ENCODE assay signal across 8 cellular contexts in the genomic region with DNA sequence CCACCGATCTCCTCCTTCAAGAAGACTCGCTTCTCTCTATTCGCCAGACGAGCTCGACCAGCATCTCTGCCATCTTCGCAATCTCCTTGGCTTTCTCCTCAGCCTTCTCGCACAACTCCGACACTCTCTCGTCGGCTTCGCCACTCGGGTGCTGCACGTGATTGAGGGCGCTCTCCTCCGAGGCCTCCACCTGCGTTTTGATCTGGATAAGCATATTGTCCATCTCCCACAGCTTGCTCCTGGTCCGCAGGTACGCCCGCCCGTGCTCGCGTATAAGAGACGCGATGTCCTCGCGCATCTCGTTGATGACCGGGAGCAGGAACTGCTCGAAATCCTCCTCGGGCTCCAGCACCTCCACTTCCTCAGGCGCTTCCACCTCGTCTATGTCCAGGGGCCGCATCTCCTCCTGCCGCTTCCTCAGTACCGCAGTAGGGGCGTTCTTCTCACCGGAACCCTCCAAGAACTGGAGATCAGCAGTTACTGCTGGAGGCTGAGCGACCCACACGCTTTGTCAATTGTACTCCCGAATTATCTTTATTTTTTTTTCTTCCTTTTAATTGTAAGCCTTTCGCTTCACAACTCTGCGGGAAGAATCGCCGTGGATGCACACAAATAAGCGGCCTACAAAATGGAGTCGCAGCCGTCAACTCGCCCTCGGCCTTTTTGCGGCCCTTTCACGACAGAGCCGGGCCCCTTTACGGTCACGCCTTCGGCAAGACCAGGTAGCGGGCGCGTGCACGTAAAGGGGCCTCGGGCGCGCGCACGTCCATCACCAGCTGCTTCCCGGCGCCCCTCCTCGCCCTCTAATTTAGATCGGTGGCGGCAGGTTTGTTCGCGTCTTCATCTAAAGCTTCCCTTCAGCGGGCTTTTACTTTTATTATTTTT. TPM values are rescaled to one million over a fixed set of nuclear protein-coding genes. Genes with fewer than 3 reads are reported as not detected.
DNase-seq lines count a peak whose midpoint lies in the region; ATAC-seq and TF ChIP-seq lines count a peak whose summit lies in the region.

A gene (minus strand): TSS at position 636 of the 885 bp plus-strand sequence. CDS start 236 bp downstream, at position 400.

- peak within 1 kb of the TSS; percentile 77 to 99 for H3K9ac ChIP-seq in liver (ENCODE audit: low read depth in 1 of 2, low read length in 2 of 2)

- no peaks in the 10 kb centered on the region for H3K27me3 Mint-ChIP-seq in activated CD4-positive, alpha-beta memory T cell treated with anti-CD3 and anti-CD28 coated beads for 36 hours

- peak; percentile 50 to 51 for TF ChIP-seq RAD21 in liver (IDR thresholded peaks at IDR 0.05)

- POLR2A ChIA-PET in activated CD4-positive, alpha-beta memory T cell treated with anti-CD3 and anti-CD28 coated beads for 36 hours (lab: Charles Lee), result interaction anchor here (0.9 to 8.1 kb wide), 6 partner anchors 13 to 69 kb away, joined by 3 to 75 read pairs (median 6); a partner anchor contains a TSS

- CTCF ChIA-PET in activated CD4-positive, alpha-beta memory T cell treated with anti-CD3 and anti-CD28 coated beads for 36 hours (lab: Charles Lee), result interaction anchor here (0.9 to 7.1 kb wide), 13 partner anchors 8 to 361 kb away, joined by 3 to 96 read pairs (median 4); a partner anchor contains a TSS

- peak within 1 kb of the TSS; percentile 95 for H3K27ac Mint-ChIP-seq in activated CD4-positive, alpha-beta memory T cell treated with anti-CD3 and anti-CD28 coated beads for 36 hours

- H3K36me3 ChIP-seq in liver (ENCODE audit: control insufficient read depth in 4 of 4, insufficient read depth in 3 of 4, low read depth in 1 of 4, low read length in 3 of 4), result no peaks in the 10 kb centered on the region

- peaks cover 49% of the 10 kb centered on the region for H3K4me1 Mint-ChIP-seq in activated CD4-positive, alpha-beta memory T cell treated with anti-CD3 and anti-CD28 coated beads for 36 hours (ENCODE audit: low read depth)

- peaks cover 11 to 40% (median 33%) of the 10 kb centered on the region in 4 donors for H3K4me1 ChIP-seq in liver (ENCODE audit: control insufficient read depth in 4 of 4, insufficient read depth in 4 of 4, low read length in 3 of 4)

- peak; percentile 69 for ATAC-seq in GM19372 (IDR thresholded peaks at IDR 0.05; ENCODE audit: low read depth, unreplicated experiment)
- peak; percentile 71 for ATAC-seq in HG03571 (IDR thresholded peaks at IDR 0.05; ENCODE audit: unreplicated experiment)

- H3K4me3 ChIP-seq in dorsolateral prefrontal cortex, result peak within 1 kb of the TSS; percentile 57 to 99 (median 89)
- peak within 1 kb of the TSS; percentile 73 to 98 (median 92) for H3K4me3 ChIP-seq in liver (ENCODE audit: low read depth in 1 of 3, low read length in 3 of 3)

- H3K27me3 ChIP-seq in dorsolateral prefrontal cortex (no peaks in the 10 kb centered on the region), liver (ENCODE audit: control insufficient read depth in 4 of 4, insufficient read depth in 4 of 4, low read length in 3 of 4) (no peaks in the 10 kb centered on the region)

- H3K4me3 Mint-ChIP-seq in activated CD4-positive, alpha-beta memory T cell treated with anti-CD3 and anti-CD28 coated beads for 36 hours, result peak within 1 kb of the TSS; percentile 99

- peak; percentile 72 to 93 (median 91) for DNase-seq in C1 segment of cervical spinal cord (lab: John Stamatoyannopoulos, UW)
- DNase-seq in NCI-H82 (lab: John Stamatoyannopoulos, UW), result peak; percentile 96
- peak; percentile 98 for DNase-seq in activated CD4-positive, alpha-beta memory T cell treated with anti-CD3 and anti-CD28 coated beads for 36 hours
- peak; percentile 92 to 96 (median 94) for DNase-seq in dorsolateral prefrontal cortex
- DNase-seq in stimulated activated CD4-positive, alpha-beta T cell treated with anti-CD3 and anti-CD28 coated beads, Interleukin-4, amount 100 ng/mL, for 1 hour, result peak; percentile 97

- H3K36me3 Mint-ChIP-seq in activated CD4-positive, alpha-beta memory T cell treated with anti-CD3 and anti-CD28 coated beads for 36 hours, result peaks cover 32% of the 10 kb centered on the region

- peak in 37 of 56 donors; percentile 3 to 58 (median 33) for TF ChIP-seq CTCF in dorsolateral prefrontal cortex (IDR thresholded peaks at IDR 0.05 in 54 of 56, conservative IDR thresholded peaks at IDR 0.05 in 2 of 56; ENCODE audit: low read depth in 1 of 56, partially characterized antibody in 56 of 56)
- no peak for TF ChIP-seq CTCF in liver (IDR thresholded peaks at IDR 0.05; ENCODE audit: low read depth, low read length, missing input control)

- under 1% methylated on average over 72 of the region's 72 CpGs for WGBS in liver

- no peaks in the 10 kb centered on the region for H3K9me3 Mint-ChIP-seq in activated CD4-positive, alpha-beta memory T cell treated with anti-CD3 and anti-CD28 coated beads for 36 hours

- H3K27ac ChIP-seq in dorsolateral prefrontal cortex (peak within 1 kb of the TSS; percentile 53 to 97 (median 89)), liver (ENCODE audit: low read depth in 1 of 2, low read length in 2 of 2) (peak within 1 kb of the TSS; percentile 86 to 87)

- intact Hi-C loops in activated CD4-positive, alpha-beta memory T cell treated with anti-CD3 and anti-CD28 coated beads for 36 hours (cut with micrococcal nuclease), result loop anchor here (1.0 kb wide), 3 partner anchors 20 to 69 kb away; a partner anchor contains a TSS
- intact Hi-C loops in dorsolateral prefrontal cortex (cut with DNase I), result loop anchor here (1.0 to 10.0 kb wide), 6 partner anchors 35 to 278 kb away; a partner anchor contains a TSS

- no peaks in the 10 kb centered on the region for H3K9me3 ChIP-seq in liver (ENCODE audit: control insufficient read depth in 4 of 4, low read length in 3 of 4)

TF ChIP-seq in liver, 16 proteins besides CTCF, POLR2A, EP300 and RAD21 (continues in another document):
- TF ChIP-seq GABPA (IDR thresholded peaks at IDR 0.05 in 1 of 2, conservative IDR thresholded peaks at IDR 0.05 in 1 of 2) (peak in 1 of 2 donors; percentile 74), JUND (IDR thresholded peaks at IDR 0.05) (no peak), EGR1 (IDR thresholded peaks at IDR 0.05; ENCODE audit: low read depth in 2 of 2) (peak in 1 of 2 donors; percentile 81), FOXA2 (IDR thresholded peaks at IDR 0.05) (no peak), NR2F2 (IDR thresholded peaks at IDR 0.05) (peak; percentile 27), FOXA1 (IDR thresholded peaks at IDR 0.05) (no peak), HNF4A (conservative IDR thresholded peaks at IDR 0.05) (peak; percentile 9 to 21), SP1 (IDR thresholded peaks at IDR 0.05) (no peak), RXRA (IDR thresholded peaks at IDR 0.05) (peak in 1 of 2 donors; percentile 44), HNF4G (IDR thresholded peaks at IDR 0.05) (no peak)
- TF ChIP-seq, protein P1, sequence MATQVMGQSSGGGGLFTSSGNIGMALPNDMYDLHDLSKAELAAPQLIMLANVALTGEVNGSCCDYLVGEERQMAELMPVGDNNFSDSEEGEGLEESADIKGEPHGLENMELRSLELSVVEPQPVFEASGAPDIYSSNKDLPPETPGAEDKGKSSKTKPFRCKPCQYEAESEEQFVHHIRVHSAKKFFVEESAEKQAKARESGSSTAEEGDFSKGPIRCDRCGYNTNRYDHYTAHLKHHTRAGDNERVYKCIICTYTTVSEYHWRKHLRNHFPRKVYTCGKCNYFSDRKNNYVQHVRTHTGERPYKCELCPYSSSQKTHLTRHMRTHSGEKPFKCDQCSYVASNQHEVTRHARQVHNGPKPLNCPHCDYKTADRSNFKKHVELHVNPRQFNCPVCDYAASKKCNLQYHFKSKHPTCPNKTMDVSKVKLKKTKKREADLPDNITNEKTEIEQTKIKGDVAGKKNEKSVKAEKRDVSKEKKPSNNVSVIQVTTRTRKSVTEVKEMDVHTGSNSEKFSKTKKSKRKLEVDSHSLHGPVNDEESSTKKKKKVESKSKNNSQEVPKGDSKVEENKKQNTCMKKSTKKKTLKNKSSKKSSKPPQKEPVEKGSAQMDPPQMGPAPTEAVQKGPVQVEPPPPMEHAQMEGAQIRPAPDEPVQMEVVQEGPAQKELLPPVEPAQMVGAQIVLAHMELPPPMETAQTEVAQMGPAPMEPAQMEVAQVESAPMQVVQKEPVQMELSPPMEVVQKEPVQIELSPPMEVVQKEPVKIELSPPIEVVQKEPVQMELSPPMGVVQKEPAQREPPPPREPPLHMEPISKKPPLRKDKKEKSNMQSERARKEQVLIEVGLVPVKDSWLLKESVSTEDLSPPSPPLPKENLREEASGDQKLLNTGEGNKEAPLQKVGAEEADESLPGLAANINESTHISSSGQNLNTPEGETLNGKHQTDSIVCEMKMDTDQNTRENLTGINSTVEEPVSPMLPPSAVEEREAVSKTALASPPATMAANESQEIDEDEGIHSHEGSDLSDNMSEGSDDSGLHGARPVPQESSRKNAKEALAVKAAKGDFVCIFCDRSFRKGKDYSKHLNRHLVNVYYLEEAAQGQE (IDR thresholded peaks at IDR 0.05), result peak; percentile 74
- TF ChIP-seq, protein P2, sequence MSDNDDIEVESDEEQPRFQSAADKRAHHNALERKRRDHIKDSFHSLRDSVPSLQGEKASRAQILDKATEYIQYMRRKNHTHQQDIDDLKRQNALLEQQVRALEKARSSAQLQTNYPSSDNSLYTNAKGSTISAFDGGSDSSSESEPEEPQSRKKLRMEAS (IDR thresholded peaks at IDR 0.05), result peak; percentile 90
- TF ChIP-seq, protein P3, sequence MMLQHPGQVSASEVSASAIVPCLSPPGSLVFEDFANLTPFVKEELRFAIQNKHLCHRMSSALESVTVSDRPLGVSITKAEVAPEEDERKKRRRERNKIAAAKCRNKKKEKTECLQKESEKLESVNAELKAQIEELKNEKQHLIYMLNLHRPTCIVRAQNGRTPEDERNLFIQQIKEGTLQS (IDR thresholded peaks at IDR 0.05), result no peak
- TF ChIP-seq, protein P4, sequence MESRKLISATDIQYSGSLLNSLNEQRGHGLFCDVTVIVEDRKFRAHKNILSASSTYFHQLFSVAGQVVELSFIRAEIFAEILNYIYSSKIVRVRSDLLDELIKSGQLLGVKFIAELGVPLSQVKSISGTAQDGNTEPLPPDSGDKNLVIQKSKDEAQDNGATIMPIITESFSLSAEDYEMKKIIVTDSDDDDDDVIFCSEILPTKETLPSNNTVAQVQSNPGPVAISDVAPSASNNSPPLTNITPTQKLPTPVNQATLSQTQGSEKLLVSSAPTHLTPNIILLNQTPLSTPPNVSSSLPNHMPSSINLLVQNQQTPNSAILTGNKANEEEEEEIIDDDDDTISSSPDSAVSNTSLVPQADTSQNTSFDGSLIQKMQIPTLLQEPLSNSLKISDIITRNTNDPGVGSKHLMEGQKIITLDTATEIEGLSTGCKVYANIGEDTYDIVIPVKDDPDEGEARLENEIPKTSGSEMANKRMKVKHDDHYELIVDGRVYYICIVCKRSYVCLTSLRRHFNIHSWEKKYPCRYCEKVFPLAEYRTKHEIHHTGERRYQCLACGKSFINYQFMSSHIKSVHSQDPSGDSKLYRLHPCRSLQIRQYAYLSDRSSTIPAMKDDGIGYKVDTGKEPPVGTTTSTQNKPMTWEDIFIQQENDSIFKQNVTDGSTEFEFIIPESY (IDR thresholded peaks at IDR 0.05), result peak; percentile 93

RNA-seq across cellular contexts. Expression of the gene that starts here (rescaled TPM):
- 10 to 100 TPM; 50.7 to 52.0 TPM for total RNA-seq in activated CD4-positive, alpha-beta memory T cell treated with anti-CD3 and anti-CD28 coated beads for 36 hours
- 100 to 1,000 TPM in 7 of 120 experiments, 10 to 100 TPM in 113; 52.0 to 117 (median 80.0) TPM for total RNA-seq in dorsolateral prefrontal cortex
- 10 to 100 TPM; 30.2 to 41.8 TPM for total RNA-seq in liver
- 10 to 100 TPM; 29.8 to 31.2 TPM for polyA plus RNA-seq in liver

Comparison
In these comparisons a context has a peak if more than half of its experiments do, and no peak if none do; other contexts are left out.
1. Peak in every context shown above with its lines: DNase-seq, ATAC-seq, H3K4me3 ChIP-seq and H3K27ac ChIP-seq.